29 cellular contexts compared by ENCODE assay signal in the genomic region with DNA sequence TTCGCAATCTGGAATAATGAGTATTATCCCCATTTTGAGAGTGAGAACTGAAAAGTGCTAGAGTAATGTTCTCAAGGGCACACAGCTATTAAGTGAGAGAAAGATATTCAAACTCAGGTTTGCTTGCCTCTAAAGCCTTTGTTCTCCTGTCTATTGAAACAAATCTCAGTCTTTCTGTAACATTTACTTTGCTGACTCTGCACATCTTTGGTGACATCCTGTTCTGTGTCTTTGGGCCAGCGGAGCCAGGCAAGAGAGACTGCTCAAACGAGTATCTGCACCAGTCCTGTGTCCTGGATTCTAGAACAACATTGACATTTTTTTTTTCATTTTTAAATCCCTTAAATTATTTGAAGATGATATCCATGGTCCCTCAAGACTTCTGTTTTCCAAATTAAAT.
"Had no signal": no experiment of that assay in that cellular context is flagged by ENCODE, and none has a peak within 500 bp of the region (broad histone marks: within the 10 kb centered on the region; RNA-seq: fewer than 3 reads in every experiment).

No MANE protein-coding gene starts in this region.

- FAIRE-seq: bronchial epithelial cell, TTC549 had no signal

- H3K27me3 ChIP-seq: ascending aorta, cardiac muscle cell, colonic mucosa had no signal

- DNase-seq: activated B cell treated with CpG ODN at 0.5 μM for 24 hours; activated CD4-positive, alpha-beta memory T cell treated with anti-CD3 and anti-CD28 coated beads for 36 hours; activated CD4-positive, alpha-beta T cell treated with anti-CD3 and anti-CD28 coated beads for 4 hours; activated CD4-positive, alpha-beta T cell treated with anti-CD3 and anti-CD28 coated beads, Interleukin-2, amount 10 ng/mL, durations not matched to agents 24 days and 14 days; activated CD4-positive, alpha-beta T cell treated with anti-CD3 and anti-CD28 coated beads, Interleukin-2, amount 50 U/mL, for 1 hour; activated CD4-positive, alpha-beta T cell treated with anti-CD3 and anti-CD28 coated beads, Interleukin-2, amount 50 U/mL, for 4 hours; activated CD4-positive, CD25-positive, alpha-beta regulatory T cell treated with anti-CD3 and anti-CD28 coated beads, Interleukin-2, amount 50 U/mL, for 72 hours; activated CD8-positive, alpha-beta memory T cell treated with anti-CD3 and anti-CD28 coated beads, Interleukin-2, amount 50 U/mL, for 48 hours; activated CD8-positive, alpha-beta T cell treated with anti-CD3 and anti-CD28 coated beads for 36 hours; activated effector memory CD4-positive, alpha-beta T cell treated with Interleukin-2 at 50 U/mL for 16 hours; activated gamma-delta T cell; activated naive CD4-positive, alpha-beta T cell treated with anti-CD3 and anti-CD28 coated beads, Interleukin-2, amount 10 ng/mL, durations not matched to agents 7 days and 5 days; activated naive CD4-positive, alpha-beta T cell treated with Interleukin-2 at 50 U/mL for 16 hours; activated naive CD8-positive, alpha-beta T cell treated with anti-CD3 and anti-CD28 coated beads, Interleukin-2, amount 10 ng/mL, durations not matched to agents 7 days and 5 days; activated naive CD8-positive, alpha-beta T cell treated with anti-CD3 and anti-CD28 coated beads, Interleukin-2, amount 50 U/mL, for 24 hours; activated T-cell treated with anti-CD3 and anti-CD28 coated beads, Interleukin-2, amount 50 U/mL, for 24 hours; activated T-cell treated with anti-CD3 and anti-CD28 coated beads, Interleukin-2, amount 50 U/mL, for 48 hours; amygdala; anterior cingulate cortex; caudate nucleus; cerebellar nuclear complex; colonic mucosa; T-helper 2 cell; T-helper 9 cell had no signal

- H3K4me1 ChIP-seq: ascending aorta, colonic mucosa had no signal

- H3K4me3 ChIP-seq: ascending aorta, cardiac muscle cell, colonic mucosa had no signal

- H3K9me3 ChIP-seq: ascending aorta, colonic mucosa had no signal

- H3K36me3 ChIP-seq: ascending aorta, cardiac muscle cell, colonic mucosa had no signal

- ATAC-seq: activated CD8-positive, alpha-beta T cell treated with anti-CD3 and anti-CD28 coated beads for 36 hours; activated naive CD8-positive, alpha-beta T cell treated with anti-CD3 and anti-CD28 coated beads, Interleukin-2, amount 50 U/mL, for 24 hours had no signal

- H3K27ac ChIP-seq: ascending aorta, cardiac muscle cell, colonic mucosa, VCaP had no signal
